7 cellular contexts compared by ENCODE assay signal in genomic region chr15:85795320-85795668, GRCh38. TPM values are rescaled to one million over a fixed set of nuclear protein-coding genes. Genes with fewer than 3 reads are reported as not detected.
DNase-seq lines count a peak whose midpoint lies in the region; ATAC-seq and TF ChIP-seq lines count a peak whose summit lies in the region.

No MANE protein-coding gene starts in this region.

- H3K79me2 ChIP-seq in smooth muscle cell (ENCODE audit: low read depth): peaks cover 36% of the 10 kb centered on the region

- peak overlapping the region; percentile 72 to 98 (median 84) for H3K4me3 ChIP-seq in Peyer's patch
- H3K4me3 ChIP-seq in fibroblast of villous mesenchyme (ENCODE audit: low read depth, low read length): peak overlapping the region; percentile 58
- peak overlapping the region; percentile 84 for H3K4me3 ChIP-seq in smooth muscle cell

- H3K4me1 ChIP-seq in Peyer's patch: peaks cover 0 to 22% (median 6%) of the 10 kb centered on the region in 4 donors
- H3K4me1 ChIP-seq in smooth muscle cell (ENCODE audit: low read depth): peaks cover 7% of the 10 kb centered on the region

- H3K4me2 ChIP-seq in smooth muscle cell: peak overlapping the region; percentile 91

- DNase-seq in Peyer's patch: no peak
- no peak for DNase-seq in fibroblast of villous mesenchyme (ENCODE audit: low read depth)
- no peak for DNase-seq in smooth muscle cell (lab: John Stamatoyannopoulos, UW; ENCODE audit: unreplicated experiment)
- no peak for DNase-seq in SIG-M5 (lab: John Stamatoyannopoulos, UW)
- DNase-seq in kidney tubule cell (ENCODE audit: low spot score): no peak

- peaks cover 36% of the 10 kb centered on the region for H4K20me1 ChIP-seq in smooth muscle cell (ENCODE audit: low read depth)

- TF ChIP-seq POLR2A in Peyer's patch (IDR thresholded peaks at IDR 0.05): no peak

- peak overlapping the region; percentile 92 for H2AFZ ChIP-seq in smooth muscle cell (ENCODE audit: low read depth)

- peaks cover 0 to 4% (median 0%) of the 10 kb centered on the region in 4 donors for H3K9me3 ChIP-seq in Peyer's patch
- no peaks in the 10 kb centered on the region for H3K9me3 ChIP-seq in smooth muscle cell (replicated peaks; ENCODE audit: low read depth)

- TF ChIP-seq CTCF in Peyer's patch (IDR thresholded peaks at IDR 0.05) (no peak), fibroblast of villous mesenchyme (IDR thresholded peaks at IDR 0.05; ENCODE audit: insufficient read depth, low read depth, low read length) (no peak), smooth muscle cell (IDR thresholded peaks at IDR 0.05; ENCODE audit: borderline replicate concordance, insufficient read depth, poor library complexity, severe bottlenecking) (no peak)

- H3K9ac ChIP-seq in smooth muscle cell (ENCODE audit: low read depth): no peak overlapping the region

- H3K27me3 ChIP-seq in Peyer's patch (no peaks in the 10 kb centered on the region), smooth muscle cell (ENCODE audit: low read depth) (no peaks in the 10 kb centered on the region)

- H3K27ac ChIP-seq in Peyer's patch (peak overlapping the region in 3 of 4 donors; percentile 44 to 86 (median 60)), smooth muscle cell (ENCODE audit: low read depth) (no peak overlapping the region)

- no peaks in the 10 kb centered on the region for H3F3A ChIP-seq in smooth muscle cell (ENCODE audit: low read depth)

- WGBS in smooth muscle cell (ENCODE audit: low lambda C conversion rate): 41% methylated on average over 8 of the region's 8 CpGs

- ATAC-seq in GM19455 (IDR thresholded peaks at IDR 0.05; ENCODE audit: unreplicated experiment): peak; percentile 12
- no peak for ATAC-seq in GM18867 (IDR thresholded peaks at IDR 0.05; ENCODE audit: unreplicated experiment)

- H3K36me3 ChIP-seq in Peyer's patch: no peaks in the 10 kb centered on the region
- H3K36me3 ChIP-seq in smooth muscle cell (ENCODE audit: low read depth): no peaks in the 10 kb centered on the region

RNA-seq across cellular contexts. Expression of gene KLHL25, which starts 0.6 kb away (rescaled TPM):
- 10 to 100 TPM in 3 of 4 donors, 1 to 10 TPM in 1; 9.9 to 23.6 (median 17.2) TPM for total RNA-seq in Peyer's patch
- total RNA-seq in fibroblast of villous mesenchyme: 4.2 and 4.3 TPM in 2 replicates
- total RNA-seq in smooth muscle cell: 5.0 and 10.1 TPM in 2 replicates
- polyA plus RNA-seq in smooth muscle cell: 5.1 and 6.7 TPM in 2 replicates
